2 cellular contexts compared by ENCODE assay signal in the genomic region with DNA sequence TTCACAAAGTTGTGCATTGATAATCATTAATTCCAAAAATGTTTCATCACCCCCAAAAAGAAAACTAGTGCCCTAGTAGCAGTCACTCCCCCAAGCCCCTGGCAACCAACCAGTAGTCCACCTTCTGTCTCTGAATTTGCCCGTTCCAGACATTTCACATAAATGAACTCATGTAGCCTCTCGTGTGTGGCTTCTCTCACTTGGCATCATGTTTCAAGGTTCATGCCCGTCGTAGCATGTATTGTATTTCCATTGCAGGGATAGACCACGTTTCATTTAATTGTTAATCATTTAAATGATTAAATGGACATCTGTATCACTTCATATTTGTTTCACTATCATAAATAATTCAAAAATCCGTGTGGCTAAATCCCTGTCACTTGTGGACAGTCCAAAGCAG.
TF ChIP-seq lines count a peak whose summit lies in the region.

No MANE protein-coding gene starts in this region.

TF ChIP-seq in SK-N-SH, 30 proteins besides CTCF, POLR2A, EP300 and RAD21 (continued from another document):
- TF ChIP-seq, protein P1, sequence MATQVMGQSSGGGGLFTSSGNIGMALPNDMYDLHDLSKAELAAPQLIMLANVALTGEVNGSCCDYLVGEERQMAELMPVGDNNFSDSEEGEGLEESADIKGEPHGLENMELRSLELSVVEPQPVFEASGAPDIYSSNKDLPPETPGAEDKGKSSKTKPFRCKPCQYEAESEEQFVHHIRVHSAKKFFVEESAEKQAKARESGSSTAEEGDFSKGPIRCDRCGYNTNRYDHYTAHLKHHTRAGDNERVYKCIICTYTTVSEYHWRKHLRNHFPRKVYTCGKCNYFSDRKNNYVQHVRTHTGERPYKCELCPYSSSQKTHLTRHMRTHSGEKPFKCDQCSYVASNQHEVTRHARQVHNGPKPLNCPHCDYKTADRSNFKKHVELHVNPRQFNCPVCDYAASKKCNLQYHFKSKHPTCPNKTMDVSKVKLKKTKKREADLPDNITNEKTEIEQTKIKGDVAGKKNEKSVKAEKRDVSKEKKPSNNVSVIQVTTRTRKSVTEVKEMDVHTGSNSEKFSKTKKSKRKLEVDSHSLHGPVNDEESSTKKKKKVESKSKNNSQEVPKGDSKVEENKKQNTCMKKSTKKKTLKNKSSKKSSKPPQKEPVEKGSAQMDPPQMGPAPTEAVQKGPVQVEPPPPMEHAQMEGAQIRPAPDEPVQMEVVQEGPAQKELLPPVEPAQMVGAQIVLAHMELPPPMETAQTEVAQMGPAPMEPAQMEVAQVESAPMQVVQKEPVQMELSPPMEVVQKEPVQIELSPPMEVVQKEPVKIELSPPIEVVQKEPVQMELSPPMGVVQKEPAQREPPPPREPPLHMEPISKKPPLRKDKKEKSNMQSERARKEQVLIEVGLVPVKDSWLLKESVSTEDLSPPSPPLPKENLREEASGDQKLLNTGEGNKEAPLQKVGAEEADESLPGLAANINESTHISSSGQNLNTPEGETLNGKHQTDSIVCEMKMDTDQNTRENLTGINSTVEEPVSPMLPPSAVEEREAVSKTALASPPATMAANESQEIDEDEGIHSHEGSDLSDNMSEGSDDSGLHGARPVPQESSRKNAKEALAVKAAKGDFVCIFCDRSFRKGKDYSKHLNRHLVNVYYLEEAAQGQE (IDR thresholded peaks at IDR 0.05; ENCODE audit: low read depth, low read length): no peak
- TF ChIP-seq, protein P2, sequence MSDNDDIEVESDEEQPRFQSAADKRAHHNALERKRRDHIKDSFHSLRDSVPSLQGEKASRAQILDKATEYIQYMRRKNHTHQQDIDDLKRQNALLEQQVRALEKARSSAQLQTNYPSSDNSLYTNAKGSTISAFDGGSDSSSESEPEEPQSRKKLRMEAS (IDR thresholded peaks at IDR 0.05; ENCODE audit: low read depth): no peak
- TF ChIP-seq MXI1 (IDR thresholded peaks at IDR 0.05; ENCODE audit: low read depth, low read length) (no peak), RXRA (IDR thresholded peaks at IDR 0.05; ENCODE audit: borderline replicate concordance, low read depth) (no peak), RFX5 (IDR thresholded peaks at IDR 0.05; ENCODE audit: low read length) (no peak), TCF12 (IDR thresholded peaks at IDR 0.05) (no peak), GATA2 (CRISPR knock-in tag; IDR thresholded peaks at IDR 0.05) (no peak)
- TF ChIP-seq, protein P3, sequence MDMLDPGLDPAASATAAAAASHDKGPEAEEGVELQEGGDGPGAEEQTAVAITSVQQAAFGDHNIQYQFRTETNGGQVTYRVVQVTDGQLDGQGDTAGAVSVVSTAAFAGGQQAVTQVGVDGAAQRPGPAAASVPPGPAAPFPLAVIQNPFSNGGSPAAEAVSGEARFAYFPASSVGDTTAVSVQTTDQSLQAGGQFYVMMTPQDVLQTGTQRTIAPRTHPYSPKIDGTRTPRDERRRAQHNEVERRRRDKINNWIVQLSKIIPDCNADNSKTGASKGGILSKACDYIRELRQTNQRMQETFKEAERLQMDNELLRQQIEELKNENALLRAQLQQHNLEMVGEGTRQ (IDR thresholded peaks at IDR 0.05; ENCODE audit: borderline replicate concordance, low read depth, low read length): no peak

TF ChIP-seq in SK-N-SH treated with all-trans-retinoic acid at 6 μM for 48 hours, 23 proteins besides CTCF, POLR2A, EP300 and RAD21 (continued from another document):
- TF ChIP-seq, protein P4, sequence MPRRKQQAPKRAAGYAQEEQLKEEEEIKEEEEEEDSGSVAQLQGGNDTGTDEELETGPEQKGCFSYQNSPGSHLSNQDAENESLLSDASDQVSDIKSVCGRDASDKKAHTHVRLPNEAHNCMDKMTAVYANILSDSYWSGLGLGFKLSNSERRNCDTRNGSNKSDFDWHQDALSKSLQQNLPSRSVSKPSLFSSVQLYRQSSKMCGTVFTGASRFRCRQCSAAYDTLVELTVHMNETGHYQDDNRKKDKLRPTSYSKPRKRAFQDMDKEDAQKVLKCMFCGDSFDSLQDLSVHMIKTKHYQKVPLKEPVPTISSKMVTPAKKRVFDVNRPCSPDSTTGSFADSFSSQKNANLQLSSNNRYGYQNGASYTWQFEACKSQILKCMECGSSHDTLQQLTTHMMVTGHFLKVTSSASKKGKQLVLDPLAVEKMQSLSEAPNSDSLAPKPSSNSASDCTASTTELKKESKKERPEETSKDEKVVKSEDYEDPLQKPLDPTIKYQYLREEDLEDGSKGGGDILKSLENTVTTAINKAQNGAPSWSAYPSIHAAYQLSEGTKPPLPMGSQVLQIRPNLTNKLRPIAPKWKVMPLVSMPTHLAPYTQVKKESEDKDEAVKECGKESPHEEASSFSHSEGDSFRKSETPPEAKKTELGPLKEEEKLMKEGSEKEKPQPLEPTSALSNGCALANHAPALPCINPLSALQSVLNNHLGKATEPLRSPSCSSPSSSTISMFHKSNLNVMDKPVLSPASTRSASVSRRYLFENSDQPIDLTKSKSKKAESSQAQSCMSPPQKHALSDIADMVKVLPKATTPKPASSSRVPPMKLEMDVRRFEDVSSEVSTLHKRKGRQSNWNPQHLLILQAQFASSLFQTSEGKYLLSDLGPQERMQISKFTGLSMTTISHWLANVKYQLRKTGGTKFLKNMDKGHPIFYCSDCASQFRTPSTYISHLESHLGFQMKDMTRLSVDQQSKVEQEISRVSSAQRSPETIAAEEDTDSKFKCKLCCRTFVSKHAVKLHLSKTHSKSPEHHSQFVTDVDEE (CRISPR knock-in tag; IDR thresholded peaks at IDR 0.05): no peak
- TF ChIP-seq, protein P5, sequence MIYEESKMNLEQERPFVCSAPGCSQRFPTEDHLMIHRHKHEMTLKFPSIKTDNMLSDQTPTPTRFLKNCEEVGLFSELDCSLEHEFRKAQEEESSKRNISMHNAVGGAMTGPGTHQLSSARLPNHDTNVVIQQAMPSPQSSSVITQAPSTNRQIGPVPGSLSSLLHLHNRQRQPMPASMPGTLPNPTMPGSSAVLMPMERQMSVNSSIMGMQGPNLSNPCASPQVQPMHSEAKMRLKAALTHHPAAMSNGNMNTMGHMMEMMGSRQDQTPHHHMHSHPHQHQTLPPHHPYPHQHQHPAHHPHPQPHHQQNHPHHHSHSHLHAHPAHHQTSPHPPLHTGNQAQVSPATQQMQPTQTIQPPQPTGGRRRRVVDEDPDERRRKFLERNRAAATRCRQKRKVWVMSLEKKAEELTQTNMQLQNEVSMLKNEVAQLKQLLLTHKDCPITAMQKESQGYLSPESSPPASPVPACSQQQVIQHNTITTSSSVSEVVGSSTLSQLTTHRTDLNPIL (CRISPR knock-in tag; IDR thresholded peaks at IDR 0.05; ENCODE audit: low read depth): no peak
- no peak for TF ChIP-seq RARB (CRISPR knock-in tag; IDR thresholded peaks at IDR 0.05)
- TF ChIP-seq, protein P6, sequence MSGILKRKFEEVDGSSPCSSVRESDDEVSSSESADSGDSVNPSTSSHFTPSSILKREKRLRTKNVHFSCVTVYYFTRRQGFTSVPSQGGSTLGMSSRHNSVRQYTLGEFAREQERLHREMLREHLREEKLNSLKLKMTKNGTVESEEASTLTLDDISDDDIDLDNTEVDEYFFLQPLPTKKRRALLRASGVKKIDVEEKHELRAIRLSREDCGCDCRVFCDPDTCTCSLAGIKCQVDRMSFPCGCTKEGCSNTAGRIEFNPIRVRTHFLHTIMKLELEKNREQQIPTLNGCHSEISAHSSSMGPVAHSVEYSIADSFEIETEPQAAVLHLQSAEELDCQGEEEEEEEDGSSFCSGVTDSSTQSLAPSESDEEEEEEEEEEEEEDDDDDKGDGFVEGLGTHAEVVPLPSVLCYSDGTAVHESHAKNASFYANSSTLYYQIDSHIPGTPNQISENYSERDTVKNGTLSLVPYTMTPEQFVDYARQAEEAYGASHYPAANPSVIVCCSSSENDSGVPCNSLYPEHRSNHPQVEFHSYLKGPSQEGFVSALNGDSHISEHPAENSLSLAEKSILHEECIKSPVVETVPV (CRISPR knock-in tag; IDR thresholded peaks at IDR 0.05): no peak
- no peak for TF ChIP-seq ZC3H10 (CRISPR knock-in tag; IDR thresholded peaks at IDR 0.05)
